In genomic region chr12:124184456-124184855, GRCh38 we compare ENCODE assay signal across 14 cellular contexts.
"Had no signal": no experiment of that assay in that cellular context is flagged by ENCODE, and none has a peak within 500 bp of the region (broad histone marks: within the 10 kb centered on the region; RNA-seq: fewer than 3 reads in every experiment).

No MANE protein-coding gene starts in this region.

- H3K36me3 ChIP-seq: lower lobe of right lung, upper lobe of left lung had no signal

- DNase-seq: activated gamma-delta T cell; anterior cingulate cortex; lower lobe of right lung; naive thymus-derived CD4-positive, alpha-beta T cell; occipital lobe; psoas muscle; stimulated activated CD4-positive, alpha-beta T cell treated with anti-CD3 and anti-CD28 coated beads, Interleukin-2, amount 100 ng/mL, for 24 hours; stimulated activated naive CD4-positive, alpha-beta T cell; substantia nigra; T-helper 2 cell; upper lobe of left lung had no signal

- H3K4me1 ChIP-seq: psoas muscle had no signal

- H3K9me3 ChIP-seq: lower lobe of right lung, psoas muscle, upper lobe of left lung had no signal

- H3K4me3 ChIP-seq: lower lobe of right lung, psoas muscle, upper lobe of left lung had no signal

- H3K4me3 Mint-ChIP-seq: activated naive CD8-positive, alpha-beta T cell; naive thymus-derived CD4-positive, alpha-beta T cell had no signal

- ATAC-seq: esophagus mucosa; lower lobe of right lung; naive thymus-derived CD4-positive, alpha-beta T cell; psoas muscle; sciatic nerve had no signal

- H3K27me3 ChIP-seq: upper lobe of left lung had no signal

- H3K27ac Mint-ChIP-seq: activated naive CD8-positive, alpha-beta T cell; naive thymus-derived CD4-positive, alpha-beta T cell had no signal

- H3K27ac ChIP-seq: lower lobe of right lung, psoas muscle, upper lobe of left lung had no signal

- H3K27me3 Mint-ChIP-seq: activated naive CD8-positive, alpha-beta T cell had no signal

- H3K36me3 Mint-ChIP-seq: activated naive CD8-positive, alpha-beta T cell; naive thymus-derived CD4-positive, alpha-beta T cell had no signal

- H3K9me3 Mint-ChIP-seq: naive thymus-derived CD4-positive, alpha-beta T cell had no signal
